In genomic region chr14:74973905-74974363, GRCh38 we compare ENCODE assay signal across 1 cellular context.
TF ChIP-seq lines count a peak whose summit lies in the region.

No MANE protein-coding gene starts in this region.

TF ChIP-seq in WTC11, 78 proteins besides CTCF, POLR2A, EP300 and RAD21 (continued from another document):
- TF ChIP-seq PRDM15 (CRISPR knock-in tag; IDR thresholded peaks at IDR 0.05) (no peak), ATF3 (CRISPR knock-in tag; conservative IDR thresholded peaks at IDR 0.05) (no peak), MLX (CRISPR knock-in tag; IDR thresholded peaks at IDR 0.05) (no peak), TCF7 (CRISPR knock-in tag; IDR thresholded peaks at IDR 0.05; ENCODE audit: low read depth) (no peak), ZNF425 (CRISPR knock-in tag; conservative IDR thresholded peaks at IDR 0.05) (no peak), CREM (CRISPR knock-in tag; IDR thresholded peaks at IDR 0.05) (no peak), RELA (CRISPR knock-in tag; IDR thresholded peaks at IDR 0.05; ENCODE audit: borderline replicate concordance) (no peak), NFATC4 (CRISPR knock-in tag; IDR thresholded peaks at IDR 0.05) (no peak), ZNF512 (CRISPR knock-in tag; IDR thresholded peaks at IDR 0.05; ENCODE audit: borderline replicate concordance) (no peak), MXD4 (CRISPR knock-in tag; IDR thresholded peaks at IDR 0.05; ENCODE audit: borderline replicate concordance) (no peak)
